ENCODE assay signal across 14 cellular contexts in the genomic region with DNA sequence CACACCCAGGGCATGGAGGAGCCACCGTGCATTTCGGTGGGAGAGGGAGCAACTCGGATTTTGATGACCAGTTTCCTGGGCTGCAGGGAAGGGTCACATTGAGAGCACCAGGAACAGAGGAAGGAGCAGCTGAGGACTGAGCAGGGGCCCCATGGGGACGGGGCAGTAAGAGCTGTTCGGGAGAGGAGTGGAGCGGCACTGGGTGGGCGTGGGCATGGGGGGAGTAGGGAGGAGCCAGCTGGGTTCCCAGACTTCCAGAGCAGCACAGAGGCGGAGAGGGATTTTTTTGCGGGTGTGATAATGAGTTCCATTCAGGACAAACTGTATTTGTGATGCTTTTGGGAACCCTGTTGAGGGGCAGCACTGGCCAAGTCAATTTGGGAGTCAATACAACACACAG. TPM values are rescaled to one million over a fixed set of nuclear protein-coding genes. Genes with fewer than 3 reads are reported as not detected.
DNase-seq lines count a peak whose midpoint lies in the region; ATAC-seq and TF ChIP-seq lines count a peak whose summit lies in the region.
"Had no signal": no experiment of that assay in that cellular context is flagged by ENCODE, and none has a peak within 500 bp of the region (broad histone marks: within the 10 kb centered on the region; RNA-seq: fewer than 3 reads in every experiment).

No MANE protein-coding gene starts in this region.

- peaks cover 35% of the 10 kb centered on the region for H3K4me1 Mint-ChIP-seq in glutamatergic neuron (ENCODE audit: low read depth, unreplicated experiment)
- H3K4me1 Mint-ChIP-seq in stimulated activated effector memory CD8-positive, alpha-beta T cell treated with anti-CD3 and anti-CD28 coated beads, Interleukin-12 subunit alpha, Interleukin-12 subunit beta, amount 100 ng/mL, for 72 hours: peaks cover 5% of the 10 kb centered on the region
- peaks cover 17% of the 10 kb centered on the region for H3K4me1 Mint-ChIP-seq in osteocyte (ENCODE audit: unreplicated experiment)
- H3K4me1 Mint-ChIP-seq: CD4-positive, alpha-beta memory T cell; IgD-negative memory B cell had no signal

- peaks cover 25% of the 10 kb centered on the region for H3K9me3 Mint-ChIP-seq in glutamatergic neuron (ENCODE audit: unreplicated experiment)
- no peaks in the 10 kb centered on the region for H3K9me3 Mint-ChIP-seq in stimulated activated effector memory CD8-positive, alpha-beta T cell treated with anti-CD3 and anti-CD28 coated beads, Interleukin-12 subunit alpha, Interleukin-12 subunit beta, amount 100 ng/mL, for 72 hours
- no peaks in the 10 kb centered on the region for H3K9me3 Mint-ChIP-seq in osteocyte (ENCODE audit: unreplicated experiment)
- H3K9me3 Mint-ChIP-seq: CD4-positive, alpha-beta memory T cell; IgD-negative memory B cell had no signal

- TF ChIP-seq CTCF in glutamatergic neuron (IDR thresholded peaks at IDR 0.05; ENCODE audit: partially characterized antibody, unreplicated experiment) (no peak), osteocyte (IDR thresholded peaks at IDR 0.05) (no peak)

- no peak for ATAC-seq in stimulated activated effector memory CD8-positive, alpha-beta T cell treated with anti-CD3 and anti-CD28 coated beads, Interleukin-12 subunit alpha, Interleukin-12 subunit beta, amount 100 ng/mL, for 72 hours
- no peak for ATAC-seq in GM21528 (IDR thresholded peaks at IDR 0.05; ENCODE audit: low FRiP score, unreplicated experiment)
- ATAC-seq: A549 had no signal

- H3K36me3 Mint-ChIP-seq in glutamatergic neuron (ENCODE audit: unreplicated experiment) (no peaks in the 10 kb centered on the region), osteocyte (ENCODE audit: unreplicated experiment) (no peaks in the 10 kb centered on the region)
- no peaks in the 10 kb centered on the region for H3K36me3 Mint-ChIP-seq in stimulated activated effector memory CD8-positive, alpha-beta T cell treated with anti-CD3 and anti-CD28 coated beads, Interleukin-12 subunit alpha, Interleukin-12 subunit beta, amount 100 ng/mL, for 72 hours
- H3K36me3 Mint-ChIP-seq: IgD-negative memory B cell had no signal

- H3K27ac Mint-ChIP-seq in glutamatergic neuron (ENCODE audit: unreplicated experiment) (peak overlapping the region; percentile 73), osteocyte (ENCODE audit: unreplicated experiment) (no peak overlapping the region)
- H3K27ac Mint-ChIP-seq in stimulated activated effector memory CD8-positive, alpha-beta T cell treated with anti-CD3 and anti-CD28 coated beads, Interleukin-12 subunit alpha, Interleukin-12 subunit beta, amount 100 ng/mL, for 72 hours: peak overlapping the region; percentile 68
- H3K27ac Mint-ChIP-seq: CD4-positive, alpha-beta memory T cell; IgD-negative memory B cell had no signal

- peak overlapping the region; percentile 53 for H3K4me3 Mint-ChIP-seq in glutamatergic neuron (ENCODE audit: unreplicated experiment)
- no peak overlapping the region for H3K4me3 Mint-ChIP-seq in stimulated activated effector memory CD8-positive, alpha-beta T cell treated with anti-CD3 and anti-CD28 coated beads, Interleukin-12 subunit alpha, Interleukin-12 subunit beta, amount 100 ng/mL, for 72 hours
- no peak overlapping the region for H3K4me3 Mint-ChIP-seq in osteocyte (ENCODE audit: unreplicated experiment)
- H3K4me3 Mint-ChIP-seq: IgD-negative memory B cell had no signal

- DNase-seq in DMS 273 treated with DMSO at 0.1 percent for 48 hours (lab: John Stamatoyannopoulos, UW): peak; percentile 75
- peak; percentile 94 for DNase-seq in NCI-H2171 (lab: John Stamatoyannopoulos, UW)
- no peak for DNase-seq in glutamatergic neuron
- DNase-seq in stimulated activated effector memory CD8-positive, alpha-beta T cell treated with anti-CD3 and anti-CD28 coated beads, Interleukin-12 subunit alpha, Interleukin-12 subunit beta, amount 100 ng/mL, for 72 hours (ENCODE audit: low spot score in 2 of 2): no peak
- DNase-seq in central memory CD4-positive, alpha-beta T cell: no peak
- DNase-seq in osteocyte (ENCODE audit: extremely low spot score, unreplicated experiment): no peak
- DNase-seq: BE2C; CD4-positive, alpha-beta memory T cell; DMS53; GF-D8 had no signal

- H3K27me3 Mint-ChIP-seq in glutamatergic neuron (ENCODE audit: unreplicated experiment) (peaks cover 20% of the 10 kb centered on the region), osteocyte (ENCODE audit: unreplicated experiment) (no peaks in the 10 kb centered on the region)
- H3K27me3 Mint-ChIP-seq: CD4-positive, alpha-beta memory T cell; IgD-negative memory B cell had no signal

RNA-seq across cellular contexts. Expression of gene GPR153, which starts 17.4 kb away (rescaled TPM):
- total RNA-seq in glutamatergic neuron (ENCODE audit: unreplicated experiment): 174 TPM
- 4.2 and 4.4 TPM in 2 replicates for total RNA-seq in osteocyte

RNA-seq across cellular contexts. Expression of gene HES3, which starts 34.3 kb away (rescaled TPM):
- total RNA-seq in glutamatergic neuron (ENCODE audit: unreplicated experiment) (0.66 TPM), osteocyte (not detected in 2 replicates)
- total RNA-seq: CD4-positive, alpha-beta memory T cell; HT-29 had no signal

RNA-seq across cellular contexts. Expression of gene ICMT, which starts 42.5 kb away (rescaled TPM):
- 55.5 TPM for total RNA-seq in glutamatergic neuron (ENCODE audit: unreplicated experiment)
- total RNA-seq in osteocyte: 74.7 and 81.1 TPM in 2 replicates

Comparison
In these comparisons a context has a peak if more than half of its experiments do, and no peak if none do; other contexts are left out.
1. DNase-seq: peak in DMS 273 treated with DMSO at 0.1 percent for 48 hours (single experiment) and NCI-H2171 (single experiment); none in glutamatergic neuron (single experiment), stimulated activated effector memory CD8-positive, alpha-beta T cell treated with anti-CD3 and anti-CD28 coated beads, Interleukin-12 subunit alpha, Interleukin-12 subunit beta, amount 100 ng/mL, for 72 hours (0 of 2), central memory CD4-positive, alpha-beta T cell (single experiment) and osteocyte (single experiment).
2. RNA of gene GPR153, which starts 17.4 kb away (total RNA-seq): 174 TPM in glutamatergic neuron (single experiment); 4.2 to 4.4 TPM in osteocyte; every median in the first group is over 10 times any median in the second.